Comparison of ENCODE assay signal across 1 cellular context in the genomic region with DNA sequence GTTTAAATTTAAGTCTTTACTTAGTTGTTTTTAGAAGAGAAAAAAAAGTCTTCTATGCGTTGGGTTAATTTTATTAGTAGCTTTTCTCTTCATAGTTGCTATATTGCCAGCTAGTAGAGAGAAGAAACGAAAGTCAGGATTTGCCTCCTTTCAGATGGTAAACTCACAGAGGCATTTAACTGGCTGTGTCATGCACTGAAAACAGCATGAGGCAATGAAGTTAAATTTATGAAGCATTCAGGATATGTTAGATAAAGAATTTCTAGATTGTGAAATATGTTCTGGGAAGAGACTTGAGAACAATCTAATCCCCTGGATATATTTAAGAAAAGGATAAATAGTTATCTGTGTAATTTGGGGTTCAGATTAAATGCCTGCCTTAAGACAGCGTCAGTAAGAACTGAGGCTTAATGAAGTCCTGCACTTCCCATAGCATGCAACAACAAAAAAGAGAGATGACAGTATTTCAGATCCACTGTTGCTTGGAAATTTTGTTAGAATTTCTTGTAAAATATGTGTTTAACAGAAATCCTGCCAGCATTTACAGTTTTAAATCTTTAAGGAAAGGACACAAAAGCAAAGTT.
TF ChIP-seq lines count a peak whose summit lies in the region.

No MANE protein-coding gene starts in this region.

TF ChIP-seq in HEK293, 187 proteins besides CTCF, POLR2A, EP300 and RAD21 (continued from another document):
- TF ChIP-seq, protein P1, sequence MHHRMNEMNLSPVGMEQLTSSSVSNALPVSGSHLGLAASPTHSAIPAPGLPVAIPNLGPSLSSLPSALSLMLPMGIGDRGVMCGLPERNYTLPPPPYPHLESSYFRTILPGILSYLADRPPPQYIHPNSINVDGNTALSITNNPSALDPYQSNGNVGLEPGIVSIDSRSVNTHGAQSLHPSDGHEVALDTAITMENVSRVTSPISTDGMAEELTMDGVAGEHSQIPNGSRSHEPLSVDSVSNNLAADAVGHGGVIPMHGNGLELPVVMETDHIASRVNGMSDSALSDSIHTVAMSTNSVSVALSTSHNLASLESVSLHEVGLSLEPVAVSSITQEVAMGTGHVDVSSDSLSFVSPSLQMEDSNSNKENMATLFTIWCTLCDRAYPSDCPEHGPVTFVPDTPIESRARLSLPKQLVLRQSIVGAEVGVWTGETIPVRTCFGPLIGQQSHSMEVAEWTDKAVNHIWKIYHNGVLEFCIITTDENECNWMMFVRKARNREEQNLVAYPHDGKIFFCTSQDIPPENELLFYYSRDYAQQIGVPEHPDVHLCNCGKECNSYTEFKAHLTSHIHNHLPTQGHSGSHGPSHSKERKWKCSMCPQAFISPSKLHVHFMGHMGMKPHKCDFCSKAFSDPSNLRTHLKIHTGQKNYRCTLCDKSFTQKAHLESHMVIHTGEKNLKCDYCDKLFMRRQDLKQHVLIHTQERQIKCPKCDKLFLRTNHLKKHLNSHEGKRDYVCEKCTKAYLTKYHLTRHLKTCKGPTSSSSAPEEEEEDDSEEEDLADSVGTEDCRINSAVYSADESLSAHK (tag by site-specific recombination; IDR thresholded peaks at IDR 0.05) = no peak
- no peak for TF ChIP-seq SP7 (tag by site-specific recombination; IDR thresholded peaks at IDR 0.05)
- TF ChIP-seq ZSCAN30 (tag by site-specific recombination; IDR thresholded peaks at IDR 0.05) = 0 out of 2 replicates have a peak, but pooled peaks have one; percentile 44
TF ChIP-seq in HEK293: peak in this region for 4.
